Comparison of ENCODE assay signal across 18 cellular contexts in the genomic region with DNA sequence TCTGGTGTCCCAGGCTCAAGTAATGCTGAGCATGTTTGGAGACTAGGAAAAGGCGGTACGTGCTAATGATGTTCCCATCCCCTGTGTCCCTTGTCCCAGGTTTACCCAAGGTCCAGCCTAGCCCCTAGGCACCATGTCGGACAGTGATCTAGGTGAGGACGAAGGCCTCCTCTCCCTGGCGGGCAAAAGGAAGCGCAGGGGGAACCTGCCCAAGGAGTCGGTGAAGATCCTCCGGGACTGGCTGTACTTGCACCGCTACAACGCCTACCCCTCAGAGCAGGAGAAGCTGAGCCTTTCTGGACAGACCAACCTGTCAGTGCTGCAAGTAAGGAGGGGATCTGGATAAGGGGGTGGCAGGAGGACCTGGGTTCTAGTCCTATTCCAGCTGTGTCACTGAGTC. TPM values are rescaled to one million over a fixed set of nuclear protein-coding genes. Genes with fewer than 3 reads are reported as not detected.
"Had no signal": no experiment of that assay in that cellular context is flagged by ENCODE, and none has a peak within 500 bp of the region (broad histone marks: within the 10 kb centered on the region; RNA-seq: fewer than 3 reads in every experiment).

No MANE protein-coding gene starts in this region.

- H3K9me3 Mint-ChIP-seq: dendritic cell treated with granulocyte-macrophage colony-stimulating factor and Interleukin-4, amounts not matched to agents 40 ng/mL and 50 ng/mL, for 4 days; effector memory CD8-positive, alpha-beta T cell; nephron progenitor cell had no signal

- H3K9me3 ChIP-seq: esophagus muscularis mucosa, gastroesophageal sphincter, neutrophil, sigmoid colon had no signal

- H3K27ac ChIP-seq: epithelial cell of prostate, esophagus muscularis mucosa, gastroesophageal sphincter, neutrophil, sigmoid colon, skin epidermis had no signal

- H3K27ac Mint-ChIP-seq: dendritic cell treated with granulocyte-macrophage colony-stimulating factor and Interleukin-4, amounts not matched to agents 40 ng/mL and 50 ng/mL, for 4 days; nephron progenitor cell had no signal

- H3K27me3 ChIP-seq: esophagus muscularis mucosa, gastroesophageal sphincter, sigmoid colon had no signal

- H3K27me3 Mint-ChIP-seq: dendritic cell treated with granulocyte-macrophage colony-stimulating factor and Interleukin-4, amounts not matched to agents 40 ng/mL and 50 ng/mL, for 4 days; effector memory CD8-positive, alpha-beta T cell; naive thymus-derived CD4-positive, alpha-beta T cell had no signal

- ATAC-seq: effector memory CD8-positive, alpha-beta T cell; gastroesophageal sphincter; left lobe of liver; naive thymus-derived CD4-positive, alpha-beta T cell had no signal

- H3K4me3 Mint-ChIP-seq: dendritic cell treated with granulocyte-macrophage colony-stimulating factor and Interleukin-4, amounts not matched to agents 40 ng/mL and 50 ng/mL, for 4 days; effector memory CD8-positive, alpha-beta T cell; naive thymus-derived CD4-positive, alpha-beta T cell; nephron progenitor cell had no signal

- DNase-seq: effector memory CD8-positive, alpha-beta T cell; glutamatergic neuron; islet precursor cell; mammary epithelial cell; naive thymus-derived CD4-positive, alpha-beta T cell; nephron progenitor cell; sigmoid colon; stimulated activated CD4-positive, alpha-beta T cell treated with anti-CD3 and anti-CD28 coated beads, Interleukin-2, amount 100 ng/mL, for 24 hours; stimulated activated CD4-positive, alpha-beta T cell treated with anti-CD3 and anti-CD28 coated beads, Interleukin-4, amount 100 ng/mL, for 4 hours; stimulated activated naive CD4-positive, alpha-beta T cell; trophoblast cell had no signal

- H3K4me3 ChIP-seq: esophagus muscularis mucosa, gastroesophageal sphincter, sigmoid colon, skin epidermis had no signal

RNA-seq across cellular contexts. Expression of a gene that starts 37.3 kb away (rescaled TPM):
- polyA plus RNA-seq: naive thymus-derived CD4-positive, alpha-beta T cell had no signal
